ENCODE assay signal across 1 cellular context in the genomic region with DNA sequence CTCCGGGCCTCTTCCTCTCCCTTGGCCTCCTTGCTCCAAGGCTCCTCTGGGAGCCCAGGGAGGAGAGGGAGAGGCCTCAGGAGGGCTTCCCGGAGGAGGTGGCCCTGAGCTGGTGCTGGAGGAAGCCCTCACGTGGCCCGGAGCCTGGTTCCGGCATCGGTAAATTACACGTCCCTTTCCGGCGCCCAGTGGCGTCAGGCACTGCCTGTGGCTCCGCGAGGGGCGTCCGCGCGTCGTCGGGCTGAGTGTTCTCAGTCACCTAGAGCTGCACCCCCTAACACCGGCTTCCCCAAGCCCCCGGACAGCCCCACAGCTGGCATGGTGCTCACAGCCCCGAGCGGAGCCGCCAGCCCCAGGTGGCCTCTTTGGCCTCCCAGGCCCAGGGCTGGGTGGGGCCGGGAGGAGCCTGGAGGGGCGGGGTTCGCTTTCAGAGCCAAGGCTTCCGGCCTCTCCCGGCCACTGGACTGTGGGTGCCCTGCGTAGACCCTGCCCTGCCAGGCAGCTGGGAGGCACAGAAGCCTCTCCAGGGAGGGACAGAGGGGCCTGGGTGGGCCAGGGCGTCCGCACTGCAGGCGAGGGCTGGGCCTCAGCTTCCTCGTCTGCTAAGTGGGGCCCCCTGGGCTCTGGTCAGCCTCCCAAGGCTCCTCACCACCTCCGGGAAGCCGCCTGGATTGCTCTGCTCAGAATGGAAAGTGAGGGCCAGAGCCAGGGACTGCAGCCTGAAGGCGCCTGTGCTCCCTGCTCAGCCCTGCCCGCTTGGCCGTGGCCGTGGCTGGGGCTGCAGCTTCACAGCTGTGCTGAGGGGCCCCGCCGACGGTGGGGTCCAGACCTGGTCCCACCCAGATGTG.
TF ChIP-seq lines count a peak whose summit lies in the region.

No MANE protein-coding gene starts in this region.

TF ChIP-seq in HEK293, 187 proteins besides CTCF, POLR2A, EP300 and RAD21 (continued from another document):
- TF ChIP-seq REST (tag by site-specific recombination; IDR thresholded peaks at IDR 0.05), result no peak
- no peak for TF ChIP-seq ZNF560 (tag by site-specific recombination; IDR thresholded peaks at IDR 0.05; ENCODE audit: borderline replicate concordance)
- peak; percentile 4; the same call in 1 of the 2 replicates for TF ChIP-seq GLIS1 (tag by site-specific recombination; IDR thresholded peaks at IDR 0.05)
- no peak for TF ChIP-seq ZBTB1 (tag by site-specific recombination; IDR thresholded peaks at IDR 0.05)
- TF ChIP-seq ZNF76 (tag by site-specific recombination; IDR thresholded peaks at IDR 0.05; ENCODE audit: borderline replicate concordance, low read depth), result no peak
- TF ChIP-seq AEBP2 (tag by site-specific recombination; IDR thresholded peaks at IDR 0.05; ENCODE audit: borderline replicate concordance), result no peak
- TF ChIP-seq, protein P1, sequence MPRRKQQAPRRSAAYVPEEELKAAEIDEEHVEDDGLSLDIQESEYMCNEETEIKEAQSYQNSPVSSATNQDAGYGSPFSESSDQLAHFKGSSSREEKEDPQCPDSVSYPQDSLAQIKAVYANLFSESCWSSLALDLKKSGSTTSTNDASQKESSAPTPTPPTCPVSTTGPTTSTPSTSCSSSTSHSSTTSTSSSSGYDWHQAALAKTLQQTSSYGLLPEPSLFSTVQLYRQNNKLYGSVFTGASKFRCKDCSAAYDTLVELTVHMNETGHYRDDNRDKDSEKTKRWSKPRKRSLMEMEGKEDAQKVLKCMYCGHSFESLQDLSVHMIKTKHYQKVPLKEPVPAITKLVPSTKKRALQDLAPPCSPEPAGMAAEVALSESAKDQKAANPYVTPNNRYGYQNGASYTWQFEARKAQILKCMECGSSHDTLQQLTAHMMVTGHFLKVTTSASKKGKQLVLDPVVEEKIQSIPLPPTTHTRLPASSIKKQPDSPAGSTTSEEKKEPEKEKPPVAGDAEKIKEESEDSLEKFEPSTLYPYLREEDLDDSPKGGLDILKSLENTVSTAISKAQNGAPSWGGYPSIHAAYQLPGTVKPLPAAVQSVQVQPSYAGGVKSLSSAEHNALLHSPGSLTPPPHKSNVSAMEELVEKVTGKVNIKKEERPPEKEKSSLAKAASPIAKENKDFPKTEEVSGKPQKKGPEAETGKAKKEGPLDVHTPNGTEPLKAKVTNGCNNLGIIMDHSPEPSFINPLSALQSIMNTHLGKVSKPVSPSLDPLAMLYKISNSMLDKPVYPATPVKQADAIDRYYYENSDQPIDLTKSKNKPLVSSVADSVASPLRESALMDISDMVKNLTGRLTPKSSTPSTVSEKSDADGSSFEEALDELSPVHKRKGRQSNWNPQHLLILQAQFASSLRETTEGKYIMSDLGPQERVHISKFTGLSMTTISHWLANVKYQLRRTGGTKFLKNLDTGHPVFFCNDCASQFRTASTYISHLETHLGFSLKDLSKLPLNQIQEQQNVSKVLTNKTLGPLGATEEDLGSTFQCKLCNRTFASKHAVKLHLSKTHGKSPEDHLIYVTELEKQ (tag by site-specific recombination; IDR thresholded peaks at IDR 0.05; ENCODE audit: borderline replicate concordance), result no peak
- no peak for TF ChIP-seq ZIC2 (tag by site-specific recombination; IDR thresholded peaks at IDR 0.05)
- TF ChIP-seq ZNF157 (tag by site-specific recombination; IDR thresholded peaks at IDR 0.05), result no peak
- TF ChIP-seq ZNF292 (tag by site-specific recombination; IDR thresholded peaks at IDR 0.05; ENCODE audit: borderline replicate concordance, low read depth), result no peak
- TF ChIP-seq, protein P2, sequence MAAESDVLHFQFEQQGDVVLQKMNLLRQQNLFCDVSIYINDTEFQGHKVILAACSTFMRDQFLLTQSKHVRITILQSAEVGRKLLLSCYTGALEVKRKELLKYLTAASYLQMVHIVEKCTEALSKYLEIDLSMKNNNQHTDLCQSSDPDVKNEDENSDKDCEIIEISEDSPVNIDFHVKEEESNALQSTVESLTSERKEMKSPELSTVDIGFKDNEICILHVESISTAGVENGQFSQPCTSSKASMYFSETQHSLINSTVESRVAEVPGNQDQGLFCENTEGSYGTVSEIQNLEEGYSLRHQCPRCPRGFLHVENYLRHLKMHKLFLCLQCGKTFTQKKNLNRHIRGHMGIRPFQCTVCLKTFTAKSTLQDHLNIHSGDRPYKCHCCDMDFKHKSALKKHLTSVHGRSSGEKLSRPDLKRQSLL (tag by site-specific recombination; IDR thresholded peaks at IDR 0.05), result peak; percentile 52; the same call in 1 of the 2 replicates
